In genomic region chr16:1131378-1131994, GRCh38 we compare ENCODE assay signal across 42 cellular contexts. TPM values are rescaled to one million over a fixed set of nuclear protein-coding genes. Genes with fewer than 3 reads are reported as not detected.
"Had no signal": no experiment of that assay in that cellular context is flagged by ENCODE, and none has a peak within 500 bp of the region (broad histone marks: within the 10 kb centered on the region; RNA-seq: fewer than 3 reads in every experiment).

No MANE protein-coding gene starts in this region.

- H3K4me3 ChIP-seq: adrenal gland, body of pancreas, breast epithelium had no signal

- H3K4me1 Mint-ChIP-seq: activated CD4-positive, alpha-beta memory T cell treated with anti-CD3 and anti-CD28 coated beads, Interleukin-2, amount 10 ng/mL, durations not matched to agents 7 days and 5 days; activated CD4-positive, alpha-beta T cell treated with anti-CD3 and anti-CD28 coated beads for 36 hours; activated CD4-positive, alpha-beta T cell treated with anti-CD3 and anti-CD28 coated beads, Interleukin-2, amount 10 ng/mL, durations not matched to agents 7 days and 5 days; activated naive CD8-positive, alpha-beta T cell treated with anti-CD3 and anti-CD28 coated beads for 36 hours; activated T-helper 17 cell treated with anti-CD3 and anti-CD28 coated beads, Interleukin-2, amount 50 U/mL, for 72 hours; WTC11 had no signal

- DNase-seq: activated CD4-positive, alpha-beta memory T cell treated with anti-CD3 and anti-CD28 coated beads, Interleukin-2, amount 10 ng/mL, durations not matched to agents 7 days and 5 days; activated CD4-positive, alpha-beta T cell treated with anti-CD3 and anti-CD28 coated beads for 1 hour; activated CD4-positive, alpha-beta T cell treated with anti-CD3 and anti-CD28 coated beads for 36 hours; activated CD4-positive, alpha-beta T cell treated with anti-CD3 and anti-CD28 coated beads for 48 hours; activated CD4-positive, alpha-beta T cell treated with anti-CD3 and anti-CD28 coated beads, Interleukin-2, amount 10 ng/mL, durations not matched to agents 7 days and 5 days; activated CD4-positive, alpha-beta T cell treated with anti-CD3 and anti-CD28 coated beads, Interleukin-2, amount 50 U/mL, for 48 hours; activated CD4-positive, CD25-positive, alpha-beta regulatory T cell; activated CD8-positive, alpha-beta memory T cell treated with anti-CD3 and anti-CD28 coated beads for 24 hours; activated CD8-positive, alpha-beta memory T cell treated with anti-CD3 and anti-CD28 coated beads, Interleukin-2, amount 50 U/mL, for 4 hours; activated CD8-positive, alpha-beta T cell treated with anti-CD3 and anti-CD28 coated beads, Interleukin-2, amount 10 ng/mL, durations not matched to agents 7 days and 5 days; activated effector memory CD4-positive, alpha-beta T cell treated with anti-CD3 and anti-CD28 coated beads, Interleukin-2, amount 50 U/mL, for 16 hours; activated gamma-delta T cell treated with Interleukin-2 at 50 U/mL for 16 hours; activated naive CD4-positive, alpha-beta T cell; activated naive CD4-positive, alpha-beta T cell treated with anti-CD3 and anti-CD28 coated beads for 36 hours; activated naive CD4-positive, alpha-beta T cell treated with anti-CD3 and anti-CD28 coated beads, Interleukin-2, amount 50 U/mL, for 16 hours; activated naive CD8-positive, alpha-beta T cell treated with anti-CD3 and anti-CD28 coated beads for 36 hours; activated T-cell treated with anti-CD3 and anti-CD28 coated beads for 4 hours; activated T-cell treated with anti-CD3 and anti-CD28 coated beads, Interleukin-2, amount 50 U/mL, for 1 hour; activated T-cell treated with anti-CD3 and anti-CD28 coated beads, Interleukin-2, amount 50 U/mL, for 4 hours; activated T-cell treated with anti-CD3 and anti-CD28 coated beads, Interleukin-2, amount 50 U/mL, for 72 hours; adrenal gland; amniotic stem cell; aorta; body of pancreas; brain microvascular endothelial cell; central memory CD4-positive, alpha-beta T cell; T-helper 1 cell; T-helper 2 cell; T-helper 9 cell; WERI-Rb-1 had no signal

- FAIRE-seq: astrocyte, TTC549 had no signal

- H3K27ac Mint-ChIP-seq: activated CD4-positive, alpha-beta memory T cell treated with anti-CD3 and anti-CD28 coated beads, Interleukin-2, amount 10 ng/mL, durations not matched to agents 7 days and 5 days; activated CD4-positive, alpha-beta T cell treated with anti-CD3 and anti-CD28 coated beads for 36 hours; activated CD4-positive, alpha-beta T cell treated with anti-CD3 and anti-CD28 coated beads, Interleukin-2, amount 10 ng/mL, durations not matched to agents 7 days and 5 days; activated CD8-positive, alpha-beta T cell treated with anti-CD3 and anti-CD28 coated beads, Interleukin-2, amount 10 ng/mL, durations not matched to agents 7 days and 5 days; activated naive CD4-positive, alpha-beta T cell treated with anti-CD3 and anti-CD28 coated beads for 36 hours; activated naive CD4-positive, alpha-beta T cell treated with anti-CD3 and anti-CD28 coated beads, Interleukin-2, amount 50 U/mL, for 72 hours; activated naive CD8-positive, alpha-beta T cell treated with anti-CD3 and anti-CD28 coated beads for 36 hours; activated T-cell treated with anti-CD3 and anti-CD28 coated beads, Interleukin-2, amount 50 U/mL, for 72 hours; activated T-helper 1 cell treated with anti-CD3 and anti-CD28 coated beads, Interleukin-12 subunit alpha, Interleukin-12 subunit beta, Interleukin-2, Interleukin-4 antibody, amounts not matched to agents 30 ng/mL and 10 ng/mL and 1 ng/mL, durations not matched to agents 14 hours and 24 hours and 36 hours; activated T-helper 17 cell treated with anti-CD3 and anti-CD28 coated beads, Interleukin-2, amount 50 U/mL, for 72 hours; T-helper 1 cell treated with Interleukin-12 subunit alpha and Interleukin-12 subunit beta and Interleukin-4 antibody, amounts not matched to agents 30 μg/mL and 1 μg/mL, for 36 hours; T-helper 2 cell treated with Interferon-gamma antibody and Interleukin-4, amounts not matched to agents 5 μg/mL and 100 μg/mL, for 36 hours had no signal

- H3K4me1 ChIP-seq: breast epithelium had no signal

- H3K9me3 Mint-ChIP-seq: activated CD4-positive, alpha-beta memory T cell treated with anti-CD3 and anti-CD28 coated beads, Interleukin-2, amount 10 ng/mL, durations not matched to agents 7 days and 5 days; activated CD4-positive, alpha-beta T cell treated with anti-CD3 and anti-CD28 coated beads, Interleukin-2, amount 10 ng/mL, durations not matched to agents 7 days and 5 days; activated naive CD4-positive, alpha-beta T cell treated with anti-CD3 and anti-CD28 coated beads for 36 hours; activated naive CD4-positive, alpha-beta T cell treated with anti-CD3 and anti-CD28 coated beads, Interleukin-2, amount 50 U/mL, for 72 hours; activated naive CD8-positive, alpha-beta T cell treated with anti-CD3 and anti-CD28 coated beads for 36 hours; activated T-cell treated with anti-CD3 and anti-CD28 coated beads, Interleukin-2, amount 50 U/mL, for 4 hours; activated T-cell treated with anti-CD3 and anti-CD28 coated beads, Interleukin-2, amount 50 U/mL, for 72 hours; activated T-helper 1 cell treated with anti-CD3 and anti-CD28 coated beads, Interleukin-12 subunit alpha, Interleukin-12 subunit beta, Interleukin-2, Interleukin-4 antibody, amounts not matched to agents 30 ng/mL and 10 ng/mL and 1 ng/mL, durations not matched to agents 14 hours and 24 hours and 36 hours; activated T-helper 17 cell treated with anti-CD3 and anti-CD28 coated beads, Interleukin-2, amount 50 U/mL, for 72 hours; T-helper 1 cell treated with Interleukin-12 subunit alpha and Interleukin-12 subunit beta and Interleukin-4 antibody, amounts not matched to agents 30 μg/mL and 1 μg/mL, for 36 hours; T-helper 2 cell treated with Interferon-gamma antibody and Interleukin-4, amounts not matched to agents 5 μg/mL and 100 μg/mL, for 36 hours; WTC11 had no signal

- H3K27ac ChIP-seq: adrenal gland, body of pancreas, brain microvascular endothelial cell, breast epithelium, WERI-Rb-1 had no signal

- H3K4me3 Mint-ChIP-seq: activated CD4-positive, alpha-beta memory T cell treated with anti-CD3 and anti-CD28 coated beads, Interleukin-2, amount 10 ng/mL, durations not matched to agents 7 days and 5 days; activated CD4-positive, alpha-beta T cell treated with anti-CD3 and anti-CD28 coated beads for 36 hours; activated CD4-positive, alpha-beta T cell treated with anti-CD3 and anti-CD28 coated beads, Interleukin-2, amount 10 ng/mL, durations not matched to agents 7 days and 5 days; activated CD8-positive, alpha-beta T cell treated with anti-CD3 and anti-CD28 coated beads, Interleukin-2, amount 10 ng/mL, durations not matched to agents 7 days and 5 days; activated naive CD4-positive, alpha-beta T cell treated with anti-CD3 and anti-CD28 coated beads for 36 hours; activated naive CD8-positive, alpha-beta T cell treated with anti-CD3 and anti-CD28 coated beads for 36 hours; activated T-cell treated with anti-CD3 and anti-CD28 coated beads, Interleukin-2, amount 50 U/mL, for 4 hours; activated T-cell treated with anti-CD3 and anti-CD28 coated beads, Interleukin-2, amount 50 U/mL, for 72 hours; activated T-helper 1 cell treated with anti-CD3 and anti-CD28 coated beads, Interleukin-12 subunit alpha, Interleukin-12 subunit beta, Interleukin-2, Interleukin-4 antibody, amounts not matched to agents 30 ng/mL and 10 ng/mL and 1 ng/mL, durations not matched to agents 14 hours and 24 hours and 36 hours; activated T-helper 17 cell treated with anti-CD3 and anti-CD28 coated beads, Interleukin-2, amount 50 U/mL, for 72 hours; T-helper 1 cell treated with Interleukin-12 subunit alpha and Interleukin-12 subunit beta and Interleukin-4 antibody, amounts not matched to agents 30 μg/mL and 1 μg/mL, for 36 hours; T-helper 2 cell treated with Interferon-gamma antibody and Interleukin-4, amounts not matched to agents 5 μg/mL and 100 μg/mL, for 36 hours; WTC11 had no signal

- H3K27me3 Mint-ChIP-seq: activated CD4-positive, alpha-beta memory T cell treated with anti-CD3 and anti-CD28 coated beads, Interleukin-2, amount 10 ng/mL, durations not matched to agents 7 days and 5 days; activated CD4-positive, alpha-beta T cell treated with anti-CD3 and anti-CD28 coated beads for 36 hours; activated CD4-positive, alpha-beta T cell treated with anti-CD3 and anti-CD28 coated beads, Interleukin-2, amount 10 ng/mL, durations not matched to agents 7 days and 5 days; activated naive CD8-positive, alpha-beta T cell treated with anti-CD3 and anti-CD28 coated beads for 36 hours; activated T-helper 17 cell treated with anti-CD3 and anti-CD28 coated beads, Interleukin-2, amount 50 U/mL, for 72 hours had no signal

- H3K36me3 ChIP-seq: adrenal gland, brain microvascular endothelial cell, breast epithelium, WERI-Rb-1 had no signal

- ATAC-seq: activated CD4-positive, alpha-beta T cell treated with anti-CD3 and anti-CD28 coated beads for 36 hours; activated CD4-positive, CD25-positive, alpha-beta regulatory T cell treated with anti-CD3 and anti-CD28 coated beads, Interleukin-2, amount 50 U/mL, for 24 hours; activated CD8-positive, alpha-beta T cell treated with anti-CD3 and anti-CD28 coated beads, Interleukin-2, amount 10 ng/mL, durations not matched to agents 7 days and 5 days; activated naive CD4-positive, alpha-beta T cell treated with anti-CD3 and anti-CD28 coated beads, Interleukin-2, amount 50 U/mL, for 72 hours; activated T-cell treated with anti-CD3 and anti-CD28 coated beads, Interleukin-2, amount 50 U/mL, for 4 hours; activated T-cell treated with anti-CD3 and anti-CD28 coated beads, Interleukin-2, amount 50 U/mL, for 72 hours; activated T-helper 17 cell treated with anti-CD3 and anti-CD28 coated beads, Interleukin-2, amount 50 U/mL, for 72 hours; body of pancreas; WTC11 had no signal

- H3K36me3 Mint-ChIP-seq: activated naive CD4-positive, alpha-beta T cell treated with anti-CD3 and anti-CD28 coated beads, Interleukin-2, amount 50 U/mL, for 72 hours; activated naive CD8-positive, alpha-beta T cell treated with anti-CD3 and anti-CD28 coated beads for 36 hours; WTC11 had no signal

- H3K9me3 ChIP-seq: adrenal gland, body of pancreas, breast epithelium had no signal

- H3K27me3 ChIP-seq: adrenal gland, body of pancreas, brain microvascular endothelial cell had no signal

RNA-seq across cellular contexts. Expression of gene C1QTNF8, which starts 35.4 kb away (rescaled TPM):
- total RNA-seq: activated CD4-positive, alpha-beta memory T cell treated with anti-CD3 and anti-CD28 coated beads, Interleukin-2, amount 10 ng/mL, durations not matched to agents 7 days and 5 days; activated CD4-positive, alpha-beta T cell treated with anti-CD3 and anti-CD28 coated beads for 36 hours; activated CD4-positive, alpha-beta T cell treated with anti-CD3 and anti-CD28 coated beads, Interleukin-2, amount 10 ng/mL, durations not matched to agents 7 days and 5 days; activated CD8-positive, alpha-beta T cell treated with anti-CD3 and anti-CD28 coated beads, Interleukin-2, amount 10 ng/mL, durations not matched to agents 7 days and 5 days; activated naive CD4-positive, alpha-beta T cell treated with anti-CD3 and anti-CD28 coated beads for 36 hours; activated naive CD4-positive, alpha-beta T cell treated with anti-CD3 and anti-CD28 coated beads, Interleukin-2, amount 50 U/mL, for 72 hours; activated naive CD8-positive, alpha-beta T cell treated with anti-CD3 and anti-CD28 coated beads for 36 hours; activated T-cell treated with anti-CD3 and anti-CD28 coated beads, Interleukin-2, amount 50 U/mL, for 4 hours; activated T-cell treated with anti-CD3 and anti-CD28 coated beads, Interleukin-2, amount 50 U/mL, for 72 hours; activated T-helper 1 cell treated with anti-CD3 and anti-CD28 coated beads, Interleukin-12 subunit alpha, Interleukin-12 subunit beta, Interleukin-2, Interleukin-4 antibody, amounts not matched to agents 30 ng/mL and 10 ng/mL and 1 ng/mL, durations not matched to agents 14 hours and 24 hours and 36 hours; activated T-helper 17 cell treated with anti-CD3 and anti-CD28 coated beads, Interleukin-2, amount 50 U/mL, for 72 hours; astrocyte; body of pancreas; breast epithelium; cardiac septum; cerebellum had no signal

RNA-seq across cellular contexts. Expression of gene SSTR5, which starts 58.9 kb away (rescaled TPM):
- total RNA-seq: activated CD4-positive, alpha-beta memory T cell treated with anti-CD3 and anti-CD28 coated beads, Interleukin-2, amount 10 ng/mL, durations not matched to agents 7 days and 5 days; activated CD4-positive, alpha-beta T cell treated with anti-CD3 and anti-CD28 coated beads for 36 hours; activated CD4-positive, alpha-beta T cell treated with anti-CD3 and anti-CD28 coated beads, Interleukin-2, amount 10 ng/mL, durations not matched to agents 7 days and 5 days; activated CD8-positive, alpha-beta T cell treated with anti-CD3 and anti-CD28 coated beads, Interleukin-2, amount 10 ng/mL, durations not matched to agents 7 days and 5 days; activated naive CD4-positive, alpha-beta T cell treated with anti-CD3 and anti-CD28 coated beads for 36 hours; activated naive CD4-positive, alpha-beta T cell treated with anti-CD3 and anti-CD28 coated beads, Interleukin-2, amount 50 U/mL, for 72 hours; activated naive CD8-positive, alpha-beta T cell treated with anti-CD3 and anti-CD28 coated beads for 36 hours; activated T-cell treated with anti-CD3 and anti-CD28 coated beads, Interleukin-2, amount 50 U/mL, for 4 hours; activated T-cell treated with anti-CD3 and anti-CD28 coated beads, Interleukin-2, amount 50 U/mL, for 72 hours; activated T-helper 1 cell treated with anti-CD3 and anti-CD28 coated beads, Interleukin-12 subunit alpha, Interleukin-12 subunit beta, Interleukin-2, Interleukin-4 antibody, amounts not matched to agents 30 ng/mL and 10 ng/mL and 1 ng/mL, durations not matched to agents 14 hours and 24 hours and 36 hours; activated T-helper 17 cell treated with anti-CD3 and anti-CD28 coated beads, Interleukin-2, amount 50 U/mL, for 72 hours; astrocyte; breast epithelium; cerebellum had no signal
